In genomic region chr11:130246719-130247118, GRCh38 we compare ENCODE assay signal across 16 cellular contexts.
A peak's percentile ranks its signal among the peaks of the same experiment; 100 is the strongest.
DNase-seq lines count a peak whose midpoint lies in the region; ATAC-seq and TF ChIP-seq lines count a peak whose summit lies in the region.
"Had no signal": no experiment of that assay in that cellular context is flagged by ENCODE, and none has a peak within 500 bp of the region (broad histone marks: within the 10 kb centered on the region; RNA-seq: fewer than 3 reads in every experiment).

No MANE protein-coding gene starts in this region.

- no peak overlapping the region for H3K27ac Mint-ChIP-seq in stimulated activated naive CD8-positive, alpha-beta T cell treated with anti-CD3 and anti-CD28 coated beads, Interleukin-15, amount 100 ng/mL, for 72 hours
- H3K27ac Mint-ChIP-seq in activated T-helper 2 cell treated with anti-CD3 and anti-CD28 coated beads, Interferon-gamma antibody, Interleukin-2, Interleukin-4, amounts not matched to agents 10 μg/mL and 5 μg/mL and 100 μg/mL, durations not matched to agents 14 hours and 24 hours and 36 hours: peak overlapping the region; percentile 54
- H3K27ac Mint-ChIP-seq in activated CD8-positive, alpha-beta memory T cell treated with anti-CD3 and anti-CD28 coated beads, Interleukin-2, amount 10 ng/mL, durations not matched to agents 7 days and 5 days: no peak overlapping the region
- H3K27ac Mint-ChIP-seq in endothelial cell (ENCODE audit: unreplicated experiment): no peak overlapping the region
- H3K27ac Mint-ChIP-seq: neural progenitor cell; T-helper 1 cell treated with Interleukin-12 subunit alpha and Interleukin-12 subunit beta and Interleukin-4 antibody, amounts not matched to agents 30 μg/mL and 1 μg/mL, for 36 hours had no signal

- no peak overlapping the region for H3K4me3 Mint-ChIP-seq in stimulated activated naive CD8-positive, alpha-beta T cell treated with anti-CD3 and anti-CD28 coated beads, Interleukin-15, amount 100 ng/mL, for 72 hours
- H3K4me3 Mint-ChIP-seq in activated T-helper 2 cell treated with anti-CD3 and anti-CD28 coated beads, Interferon-gamma antibody, Interleukin-2, Interleukin-4, amounts not matched to agents 10 μg/mL and 5 μg/mL and 100 μg/mL, durations not matched to agents 14 hours and 24 hours and 36 hours (ENCODE audit: low read depth): no peak overlapping the region
- H3K4me3 Mint-ChIP-seq in activated CD8-positive, alpha-beta memory T cell treated with anti-CD3 and anti-CD28 coated beads, Interleukin-2, amount 10 ng/mL, durations not matched to agents 7 days and 5 days: no peak overlapping the region
- no peak overlapping the region for H3K4me3 Mint-ChIP-seq in endothelial cell (ENCODE audit: unreplicated experiment)
- H3K4me3 Mint-ChIP-seq: neural progenitor cell; T-helper 1 cell treated with Interleukin-12 subunit alpha and Interleukin-12 subunit beta and Interleukin-4 antibody, amounts not matched to agents 30 μg/mL and 1 μg/mL, for 36 hours had no signal

- intact Hi-C loops in activated T-helper 2 cell treated with anti-CD3 and anti-CD28 coated beads, Interferon-gamma antibody, Interleukin-2, Interleukin-4, amounts not matched to agents 10 μg/mL and 5 μg/mL and 100 μg/mL, durations not matched to agents 14 hours and 24 hours and 36 hours (cut with micrococcal nuclease): loop anchor here (2.0 kb wide), 1 partner anchor 66 kb away; no protein-coding TSS in a partner anchor

- ATAC-seq in stimulated activated naive CD8-positive, alpha-beta T cell treated with anti-CD3 and anti-CD28 coated beads, Interleukin-15, amount 100 ng/mL, for 72 hours: peak; percentile 20
- no peak for ATAC-seq in stimulated activated naive CD8-positive, alpha-beta T cell treated with anti-CD3 and anti-CD28 coated beads, Interleukin-15, Interleukin-2, amounts not matched to agents 100 U/mL and 50 U/mL, for 24 hours
- ATAC-seq in activated CD8-positive, alpha-beta memory T cell treated with anti-CD3 and anti-CD28 coated beads, Interleukin-2, amount 10 ng/mL, durations not matched to agents 7 days and 5 days: no peak
- ATAC-seq in GM19395 (IDR thresholded peaks at IDR 0.05; ENCODE audit: unreplicated experiment): no peak
- ATAC-seq: heart left ventricle had no signal

- peaks cover 36% of the 10 kb centered on the region for H3K36me3 Mint-ChIP-seq in activated T-helper 2 cell treated with anti-CD3 and anti-CD28 coated beads, Interferon-gamma antibody, Interleukin-2, Interleukin-4, amounts not matched to agents 10 μg/mL and 5 μg/mL and 100 μg/mL, durations not matched to agents 14 hours and 24 hours and 36 hours (ENCODE audit: low read depth)
- peaks cover 31% of the 10 kb centered on the region for H3K36me3 Mint-ChIP-seq in activated CD8-positive, alpha-beta memory T cell treated with anti-CD3 and anti-CD28 coated beads, Interleukin-2, amount 10 ng/mL, durations not matched to agents 7 days and 5 days
- no peaks in the 10 kb centered on the region for H3K36me3 Mint-ChIP-seq in endothelial cell (ENCODE audit: low read depth, unreplicated experiment)

- no peak for DNase-seq in stimulated activated naive CD8-positive, alpha-beta T cell treated with anti-CD3 and anti-CD28 coated beads, Interleukin-15, amount 100 ng/mL, for 72 hours
- no peak for DNase-seq in stimulated activated naive CD8-positive, alpha-beta T cell treated with anti-CD3 and anti-CD28 coated beads, Interleukin-15, Interleukin-2, amounts not matched to agents 100 U/mL and 50 U/mL, for 24 hours
- no peak for DNase-seq in activated T-helper 2 cell treated with anti-CD3 and anti-CD28 coated beads, Interferon-gamma antibody, Interleukin-2, Interleukin-4, amounts not matched to agents 10 μg/mL and 5 μg/mL and 100 μg/mL, durations not matched to agents 14 hours and 24 hours and 36 hours (ENCODE audit: low spot score)
- DNase-seq in fibroblast of pulmonary artery (ENCODE audit: low read depth) (peak; percentile 51), iPS-NIHi11 (ENCODE audit: low spot score) (no peak), endothelial cell (ENCODE audit: low spot score) (no peak)
- no peak for DNase-seq in activated CD8-positive, alpha-beta memory T cell treated with anti-CD3 and anti-CD28 coated beads, Interleukin-2, amount 10 ng/mL, durations not matched to agents 7 days and 5 days
- DNase-seq: activated CD4-positive, alpha-beta T cell treated with anti-CD3 and anti-CD28 coated beads for 1 hour; heart left ventricle; mesendoderm; NCI-H226; SHP77; uterus had no signal

- H3K9me3 Mint-ChIP-seq in stimulated activated naive CD8-positive, alpha-beta T cell treated with anti-CD3 and anti-CD28 coated beads, Interleukin-15, amount 100 ng/mL, for 72 hours: peaks cover 1 to 7% of the 10 kb centered on the region in 2 donors
- H3K9me3 Mint-ChIP-seq in activated T-helper 2 cell treated with anti-CD3 and anti-CD28 coated beads, Interferon-gamma antibody, Interleukin-2, Interleukin-4, amounts not matched to agents 10 μg/mL and 5 μg/mL and 100 μg/mL, durations not matched to agents 14 hours and 24 hours and 36 hours: peaks cover 4% of the 10 kb centered on the region
- H3K9me3 Mint-ChIP-seq in activated CD8-positive, alpha-beta memory T cell treated with anti-CD3 and anti-CD28 coated beads, Interleukin-2, amount 10 ng/mL, durations not matched to agents 7 days and 5 days (ENCODE audit: low read depth): peaks cover 2% of the 10 kb centered on the region
- H3K9me3 Mint-ChIP-seq in endothelial cell (ENCODE audit: unreplicated experiment): no peaks in the 10 kb centered on the region

- TF ChIP-seq CTCF in fibroblast of pulmonary artery (IDR thresholded peaks at IDR 0.05; ENCODE audit: low read length, missing control alignments) (no peak), endothelial cell (IDR thresholded peaks at IDR 0.05; ENCODE audit: unreplicated experiment) (no peak)

- no peak overlapping the region for H3K4me3 ChIP-seq in fibroblast of pulmonary artery (replicated peaks; ENCODE audit: low read depth, low read length)
- H3K4me3 ChIP-seq: heart left ventricle, neural progenitor cell, uterus had no signal

- CTCF ChIA-PET in activated CD8-positive, alpha-beta memory T cell treated with anti-CD3 and anti-CD28 coated beads, Interleukin-2, amount 10 ng/mL, durations not matched to agents 7 days and 5 days (lab: Charles Lee): no interaction called here

- H3K27me3 Mint-ChIP-seq in stimulated activated naive CD8-positive, alpha-beta T cell treated with anti-CD3 and anti-CD28 coated beads, Interleukin-15, amount 100 ng/mL, for 72 hours: no peaks in the 10 kb centered on the region
- no peaks in the 10 kb centered on the region for H3K27me3 Mint-ChIP-seq in activated T-helper 2 cell treated with anti-CD3 and anti-CD28 coated beads, Interferon-gamma antibody, Interleukin-2, Interleukin-4, amounts not matched to agents 10 μg/mL and 5 μg/mL and 100 μg/mL, durations not matched to agents 14 hours and 24 hours and 36 hours (ENCODE audit: low read depth)
- no peaks in the 10 kb centered on the region for H3K27me3 Mint-ChIP-seq in activated CD8-positive, alpha-beta memory T cell treated with anti-CD3 and anti-CD28 coated beads, Interleukin-2, amount 10 ng/mL, durations not matched to agents 7 days and 5 days
- H3K27me3 Mint-ChIP-seq in endothelial cell (ENCODE audit: unreplicated experiment): no peaks in the 10 kb centered on the region

- H3K4me1 Mint-ChIP-seq in stimulated activated naive CD8-positive, alpha-beta T cell treated with anti-CD3 and anti-CD28 coated beads, Interleukin-15, amount 100 ng/mL, for 72 hours: peaks cover 58% of the 10 kb centered on the region
- H3K4me1 Mint-ChIP-seq in activated T-helper 2 cell treated with anti-CD3 and anti-CD28 coated beads, Interferon-gamma antibody, Interleukin-2, Interleukin-4, amounts not matched to agents 10 μg/mL and 5 μg/mL and 100 μg/mL, durations not matched to agents 14 hours and 24 hours and 36 hours (ENCODE audit: low read depth): peaks cover 38% of the 10 kb centered on the region
- H3K4me1 Mint-ChIP-seq in activated CD8-positive, alpha-beta memory T cell treated with anti-CD3 and anti-CD28 coated beads, Interleukin-2, amount 10 ng/mL, durations not matched to agents 7 days and 5 days: peaks cover 37% of the 10 kb centered on the region
- H3K4me1 Mint-ChIP-seq in endothelial cell (ENCODE audit: unreplicated experiment): peaks cover 3% of the 10 kb centered on the region
